21 cellular contexts compared by ENCODE assay signal in genomic region chr10:88411772-88412349, GRCh38.
DNase-seq lines count a peak whose midpoint lies in the region; ATAC-seq and TF ChIP-seq lines count a peak whose summit lies in the region.
"Had no signal": no experiment of that assay in that cellular context is flagged by ENCODE, and none has a peak within 500 bp of the region (broad histone marks: within the 10 kb centered on the region; RNA-seq: fewer than 3 reads in every experiment).

No MANE protein-coding gene starts in this region.

- H3K18ac ChIP-seq in IMR-90 (ENCODE audit: low read depth, low read length) = no peak overlapping the region

- H2BK5ac ChIP-seq in IMR-90 (ENCODE audit: low read depth, low read length, poor library complexity, severe bottlenecking) = no peak overlapping the region

- TF ChIP-seq RAD21 in IMR-90 (IDR thresholded peaks at IDR 0.05; ENCODE audit: low read length) = no peak

- H3K79me1 ChIP-seq in IMR-90 (ENCODE audit: low read depth in 1 of 2, low read length in 2 of 2) = no peaks in the 10 kb centered on the region

- peak; percentile 9 for DNase-seq in EH (ENCODE audit: low read depth)
- DNase-seq in IMR-90 = peak; percentile 18
- DNase-seq in RKO (ENCODE audit: low spot score) = peak; percentile 10
- no peak for DNase-seq in lung (ENCODE audit: low spot score)
- no peak for DNase-seq in tibial artery
- DNase-seq in NCI-H774 (lab: John Stamatoyannopoulos, UW) = no peak
- DNase-seq: activated CD4-positive, alpha-beta T cell treated with anti-CD3 and anti-CD28 coated beads for 48 hours; activated CD8-positive, alpha-beta memory T cell treated with anti-CD3 and anti-CD28 coated beads, Interleukin-2, amount 50 U/mL, for 4 hours; activated gamma-delta T cell treated with Interleukin-2 at 50 U/mL for 16 hours; anterior cingulate cortex; Caco-2; effector CD8-positive, alpha-beta T cell; glutamatergic neuron; left ventricle myocardium superior; NCI-H2081 treated with DMSO at 0.1 percent for 48 hours; NCI-H510A treated with DMSO at 0.1 percent for 48 hours; PC-9 had no signal

- intact Hi-C loops in IMR-90 (cut with micrococcal nuclease) (no loop called here), tibial artery (cut with DNase I; ENCODE audit: low total_unique reads) (no loop called here)

- WGBS in IMR-90 (ENCODE audit: extremely low coverage in 2 of 2, insufficient read length in 1 of 2), 2 experiments = 85% methylated on average over 3 of the region's 6 CpGs; no CpG with 5 or more reads in 1 of the 2 experiments
- 81 to 91% methylated on average over 6 of the region's 6 CpGs for WGBS in lung, 2 donors

- H3K36me3 ChIP-seq in IMR-90 (ENCODE audit: control insufficient read depth, insufficient read depth, low read length) (no peaks in the 10 kb centered on the region), lung (ENCODE audit: control insufficient read depth in 2 of 2, insufficient read depth in 2 of 2, low read length in 2 of 2) (no peaks in the 10 kb centered on the region), tibial artery (no peaks in the 10 kb centered on the region)
- H3K36me3 ChIP-seq: right atrium auricular region had no signal

- no peak overlapping the region for H4K8ac ChIP-seq in IMR-90 (ENCODE audit: low read depth in 2 of 2, low read length in 2 of 2)

- H3K4me3 ChIP-seq in IMR-90 (ENCODE audit: insufficient read depth, low read depth, low read length) (no peak overlapping the region), lung (peak overlapping the region; percentile 16), tibial artery (no peak overlapping the region)
- H3K4me3 ChIP-seq: GM23338, PC-9, right atrium auricular region, SK-N-MC had no signal

- H3K23ac ChIP-seq in IMR-90 (ENCODE audit: low read depth, low read length) = no peak overlapping the region

- no peak overlapping the region for H2BK20ac ChIP-seq in IMR-90 (ENCODE audit: low read depth, low read length)

- H3K27me3 ChIP-seq in IMR-90 (ENCODE audit: control insufficient read depth, insufficient read depth, low read length) (no peaks in the 10 kb centered on the region), lung (ENCODE audit: control insufficient read depth, insufficient read depth) (no peaks in the 10 kb centered on the region), tibial artery (no peaks in the 10 kb centered on the region)
- H3K27me3 ChIP-seq: right atrium auricular region had no signal

- no peak overlapping the region for H4K5ac ChIP-seq in IMR-90 (ENCODE audit: low read depth, low read length)

- no peak overlapping the region for H3K4me2 ChIP-seq in IMR-90 (ENCODE audit: low read depth, low read length)
- H3K4me2 ChIP-seq: GM23338, PC-9 had no signal

- no peak overlapping the region for H2AFZ ChIP-seq in IMR-90 (replicated peaks; ENCODE audit: low read length, poor library complexity)
- H2AFZ ChIP-seq: GM23338, PC-9 had no signal

- H2BK120ac ChIP-seq in IMR-90 (ENCODE audit: low read depth, low read length) = no peak overlapping the region

- H4K20me1 ChIP-seq in IMR-90 (ENCODE audit: insufficient read depth, low read length) = no peaks in the 10 kb centered on the region

- H3K9ac ChIP-seq in IMR-90 (ENCODE audit: low read depth, low read length) = no peak overlapping the region

- TF ChIP-seq CTCF in IMR-90 (conservative IDR thresholded peaks at IDR 0.05; ENCODE audit: low read depth, low read length) (no peak), lung (IDR thresholded peaks at IDR 0.05; ENCODE audit: control extremely low read depth, extremely low read depth) (no peak), tibial artery (IDR thresholded peaks at IDR 0.05) (no peak)

- ATAC-seq in IMR-90 (ENCODE audit: low read depth) (no peak), lung (ENCODE audit: insufficient read depth, low FRiP score) (no peak), HG03025 (IDR thresholded peaks at IDR 0.05; ENCODE audit: low FRiP score, unreplicated experiment) (no peak)
- ATAC-seq: GM23338, left ventricle myocardium superior had no signal

- no TSS peak for BruUV-seq in IMR-90 (replicated peaks; lab: Mats Ljungman, UMichigan)

- H3K4ac ChIP-seq in IMR-90 (ENCODE audit: low read depth, low read length) = no peak overlapping the region

- H3K4me1 ChIP-seq in IMR-90 (ENCODE audit: control insufficient read depth, insufficient read depth, low read length) = no peaks in the 10 kb centered on the region
- H3K4me1 ChIP-seq in lung (ENCODE audit: control insufficient read depth in 2 of 2, insufficient read depth in 2 of 2, low read length in 2 of 2) = peaks cover 0 to 1% of the 10 kb centered on the region in 2 donors
- no peaks in the 10 kb centered on the region for H3K4me1 ChIP-seq in tibial artery
- H3K4me1 ChIP-seq: Caco-2, right atrium auricular region had no signal

- H2AK5ac ChIP-seq in IMR-90 (ENCODE audit: low read depth, low read length) = no peak overlapping the region

- no peak overlapping the region for H2BK15ac ChIP-seq in IMR-90 (ENCODE audit: low read depth, low read length)

- H2AK9ac ChIP-seq in IMR-90 (replicated peaks; ENCODE audit: low read depth, low read length, poor library complexity) = no peak overlapping the region

- dilution Hi-C loops in IMR-90 (cut with HindIII; ENCODE audit: low sequenced_read_pairs, unreplicated experiment) = no loop called here

- H3K56ac ChIP-seq in IMR-90 (ENCODE audit: extremely low read depth, insufficient read depth, low read length) = no peak overlapping the region

- POLR2A ChIA-PET in IMR-90 (lab: Charles Lee; ENCODE audit: unreplicated experiment) = no interaction called here

- no peaks in the 10 kb centered on the region for H3K9me3 ChIP-seq in IMR-90 (ENCODE audit: control insufficient read depth, insufficient read depth, low read length)
- H3K9me3 ChIP-seq in lung (ENCODE audit: control insufficient read depth in 2 of 2, insufficient read depth in 1 of 2, low read length in 1 of 2) = no peaks in the 10 kb centered on the region
- no peaks in the 10 kb centered on the region for H3K9me3 ChIP-seq in tibial artery
- H3K9me3 ChIP-seq: Caco-2, right atrium auricular region had no signal

- in situ Hi-C loops in IMR-90 (cut with MboI; ENCODE audit: low sequenced_read_pairs) = no loop called here

- H3K9me1 ChIP-seq in IMR-90 (ENCODE audit: insufficient read depth, low read length) = 0 out of 2 replicates have a peak, but pooled peaks cover 3% of the 10 kb centered on the region

- H3K14ac ChIP-seq in IMR-90 (replicated peaks; ENCODE audit: low read depth, low read length) = no peak overlapping the region

- CTCF ChIA-PET in IMR-90 (lab: Yijun Ruan, JAX) = interaction anchor here (1.0 kb wide), 1 partner anchor 332 kb away, joined by 4 read pairs; no protein-coding TSS in a partner anchor

- H3K27ac ChIP-seq in IMR-90 (ENCODE audit: insufficient read depth, low read length) = no peak overlapping the region
- no peak overlapping the region for H3K27ac ChIP-seq in lung (ENCODE audit: low read depth in 1 of 2, low read length in 1 of 2)
- H3K27ac ChIP-seq in tibial artery = no peak overlapping the region
- H3K27ac ChIP-seq: PC-9, right atrium auricular region, SK-N-MC had no signal

- H4K91ac ChIP-seq in IMR-90 (ENCODE audit: insufficient read depth, low read depth, low read length) = no peak overlapping the region

- no peak for TF ChIP-seq POLR2A in IMR-90 (IDR thresholded peaks at IDR 0.05; ENCODE audit: low read depth, low read length)

TF ChIP-seq in IMR-90, 13 proteins besides CTCF, POLR2A, EP300 and RAD21:
- TF ChIP-seq MAZ (IDR thresholded peaks at IDR 0.05; ENCODE audit: borderline replicate concordance, low read depth, low read length) (no peak), ELK1 (IDR thresholded peaks at IDR 0.05; ENCODE audit: borderline replicate concordance, low read depth, low read length) (no peak), NFE2L2 (IDR thresholded peaks at IDR 0.05; ENCODE audit: low read depth, low read length) (no peak), CEBPB (IDR thresholded peaks at IDR 0.05; ENCODE audit: low read depth, low read length) (no peak), USF2 (IDR thresholded peaks at IDR 0.05; ENCODE audit: low read depth, low read length) (no peak), FOS (IDR thresholded peaks at IDR 0.05; ENCODE audit: low read depth, low read length) (no peak), RFX5 (IDR thresholded peaks at IDR 0.05; ENCODE audit: low read depth, low read length) (no peak), RCOR1 (IDR thresholded peaks at IDR 0.05; ENCODE audit: insufficient replicate concordance, low read length) (no peak), CHD1 (IDR thresholded peaks at IDR 0.05; ENCODE audit: low read depth, low read length) (no peak), MXI1 (IDR thresholded peaks at IDR 0.05; ENCODE audit: borderline replicate concordance, low read depth, low read length) (no peak), BHLHE40 (IDR thresholded peaks at IDR 0.05; ENCODE audit: low read depth, low read length) (no peak), MAFK (IDR thresholded peaks at IDR 0.05; ENCODE audit: low read depth, low read length) (no peak), SMC3 (IDR thresholded peaks at IDR 0.05; ENCODE audit: low read depth, low read length) (no peak)

Comparison
In these comparisons a context has a peak if more than half of its experiments do, and no peak if none do; other contexts are left out.
1. DNase-seq: peak in EH (single experiment), IMR-90 (single experiment) and RKO (single experiment); none in lung (single experiment), tibial artery (0 of 2) and NCI-H774 (single experiment).